9 cellular contexts compared by ENCODE assay signal in the genomic region with DNA sequence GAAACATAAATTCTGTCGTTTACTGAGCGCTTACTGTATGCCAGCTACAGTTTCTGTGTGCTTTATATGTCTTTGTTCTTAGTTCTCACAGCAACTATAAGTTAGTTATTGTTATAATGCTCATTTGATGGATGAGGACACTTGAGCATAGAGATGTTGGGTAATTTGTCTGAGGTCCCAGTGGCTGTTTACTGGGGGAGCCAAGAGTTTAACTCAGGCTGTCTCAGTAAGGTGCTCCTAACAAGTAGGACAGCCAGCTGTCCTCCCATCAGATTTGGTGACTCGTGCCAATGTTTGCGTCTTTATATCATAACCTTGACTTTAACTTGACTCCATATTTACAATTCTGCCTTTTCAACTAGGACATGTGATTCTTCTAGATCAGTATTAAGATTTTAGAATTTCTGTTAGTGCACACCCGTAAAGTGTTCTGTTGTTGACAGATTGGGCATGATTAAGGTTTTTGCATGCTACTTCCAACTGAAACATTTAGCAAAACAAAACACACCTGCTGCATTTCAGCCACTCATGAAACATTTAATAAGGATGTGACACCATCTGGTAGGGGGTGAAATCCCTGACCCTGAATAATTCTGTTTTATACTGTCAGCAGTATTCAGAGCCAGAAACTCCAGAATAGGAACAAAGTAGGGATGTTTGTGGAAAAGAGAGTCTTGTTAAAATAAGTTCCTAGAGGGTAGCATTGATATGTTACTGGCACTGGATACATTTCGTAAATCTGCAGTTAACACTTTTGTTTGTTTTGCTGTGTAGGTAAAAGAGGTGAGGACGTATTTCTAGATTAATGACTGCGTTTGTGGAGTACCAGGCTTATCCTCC. TPM values are rescaled to one million over a fixed set of nuclear protein-coding genes. Genes with fewer than 3 reads are reported as not detected.
A peak's percentile ranks its signal among the peaks of the same experiment; 100 is the strongest.
DNase-seq lines count a peak whose midpoint lies in the region; ATAC-seq and TF ChIP-seq lines count a peak whose summit lies in the region.
"Had no signal": no experiment of that assay in that cellular context is flagged by ENCODE, and none has a peak within 500 bp of the region (broad histone marks: within the 10 kb centered on the region; RNA-seq: fewer than 3 reads in every experiment).

No MANE protein-coding gene starts in this region.

- H3K27ac Mint-ChIP-seq in activated CD4-positive, alpha-beta T cell treated with anti-CD3 and anti-CD28 coated beads, Interleukin-2, amount 10 ng/mL, durations not matched to agents 24 days and 14 days: peak overlapping the region; percentile 19
- H3K27ac Mint-ChIP-seq in endothelial cell (ENCODE audit: unreplicated experiment): no peak overlapping the region

- H3K27me3 Mint-ChIP-seq in activated CD4-positive, alpha-beta T cell treated with anti-CD3 and anti-CD28 coated beads, Interleukin-2, amount 10 ng/mL, durations not matched to agents 24 days and 14 days: peaks cover 3% of the 10 kb centered on the region
- no peaks in the 10 kb centered on the region for H3K27me3 Mint-ChIP-seq in endothelial cell (ENCODE audit: unreplicated experiment)

- peaks cover 45% of the 10 kb centered on the region for H3K36me3 Mint-ChIP-seq in activated CD4-positive, alpha-beta T cell treated with anti-CD3 and anti-CD28 coated beads, Interleukin-2, amount 10 ng/mL, durations not matched to agents 24 days and 14 days (ENCODE audit: low read depth)
- H3K36me3 Mint-ChIP-seq in endothelial cell (ENCODE audit: low read depth, unreplicated experiment): peaks cover 6% of the 10 kb centered on the region

- no peak for TF ChIP-seq CTCF in endothelial cell (IDR thresholded peaks at IDR 0.05; ENCODE audit: unreplicated experiment)
- no peak for TF ChIP-seq CTCF in smooth muscle cell (IDR thresholded peaks at IDR 0.05; ENCODE audit: borderline replicate concordance, insufficient read depth, poor library complexity, severe bottlenecking)
- TF ChIP-seq CTCF in GM10266 (IDR thresholded peaks at IDR 0.05; ENCODE audit: control insufficient read depth, insufficient read depth, low read depth, missing control alignments): no peak

- H3K27ac ChIP-seq in smooth muscle cell (ENCODE audit: low read depth): peak overlapping the region; percentile 87

- H3K9ac ChIP-seq in smooth muscle cell (ENCODE audit: low read depth): no peak overlapping the region

- peaks cover 38% of the 10 kb centered on the region for H3K4me1 Mint-ChIP-seq in activated CD4-positive, alpha-beta T cell treated with anti-CD3 and anti-CD28 coated beads, Interleukin-2, amount 10 ng/mL, durations not matched to agents 24 days and 14 days
- peaks cover 33% of the 10 kb centered on the region for H3K4me1 Mint-ChIP-seq in endothelial cell (ENCODE audit: unreplicated experiment)

- H3K4me1 ChIP-seq in smooth muscle cell (ENCODE audit: low read depth): peaks cover 20% of the 10 kb centered on the region

- 69% methylated on average over 8 of the region's 8 CpGs for WGBS in smooth muscle cell (ENCODE audit: low lambda C conversion rate)

- H4K20me1 ChIP-seq in smooth muscle cell (ENCODE audit: low read depth): peaks cover 55% of the 10 kb centered on the region

- ATAC-seq in GM21737 (IDR thresholded peaks at IDR 0.05; ENCODE audit: unreplicated experiment): no peak

- H3F3A ChIP-seq in smooth muscle cell (ENCODE audit: low read depth): no peaks in the 10 kb centered on the region

- peaks cover 57% of the 10 kb centered on the region for H3K79me2 ChIP-seq in smooth muscle cell (ENCODE audit: low read depth)

- no peaks in the 10 kb centered on the region for H3K9me3 ChIP-seq in smooth muscle cell (replicated peaks; ENCODE audit: low read depth)

- peak overlapping the region; percentile 62 for H3K4me3 Mint-ChIP-seq in activated CD4-positive, alpha-beta T cell treated with anti-CD3 and anti-CD28 coated beads, Interleukin-2, amount 10 ng/mL, durations not matched to agents 24 days and 14 days
- peak overlapping the region; percentile 40 for H3K4me3 Mint-ChIP-seq in endothelial cell (ENCODE audit: unreplicated experiment)

- intact Hi-C loops in activated CD4-positive, alpha-beta T cell treated with anti-CD3 and anti-CD28 coated beads, Interleukin-2, amount 10 ng/mL, durations not matched to agents 24 days and 14 days (cut with micrococcal nuclease): loop anchor here (2.0 kb wide), 1 partner anchor 92 kb away; no protein-coding TSS in a partner anchor

- H3K4me2 ChIP-seq in smooth muscle cell: peak overlapping the region; percentile 84

- peak overlapping the region; percentile 87 for H3K4me3 ChIP-seq in smooth muscle cell

- no peaks in the 10 kb centered on the region for H3K9me3 Mint-ChIP-seq in activated CD4-positive, alpha-beta T cell treated with anti-CD3 and anti-CD28 coated beads, Interleukin-2, amount 10 ng/mL, durations not matched to agents 24 days and 14 days
- no peaks in the 10 kb centered on the region for H3K9me3 Mint-ChIP-seq in endothelial cell (ENCODE audit: unreplicated experiment)

- H2AFZ ChIP-seq in smooth muscle cell (ENCODE audit: low read depth): no peak overlapping the region

- DNase-seq in activated CD4-positive, alpha-beta T cell treated with anti-CD3 and anti-CD28 coated beads, Interleukin-2, amount 10 ng/mL, durations not matched to agents 24 days and 14 days: no peak
- no peak for DNase-seq in activated CD4-positive, alpha-beta T cell treated with anti-CD3 and anti-CD28 coated beads for 48 hours
- peak; percentile 52 for DNase-seq in NCI-H774 (lab: John Stamatoyannopoulos, UW)
- DNase-seq in endothelial cell (ENCODE audit: low spot score): no peak
- DNase-seq in smooth muscle cell (lab: John Stamatoyannopoulos, UW; ENCODE audit: unreplicated experiment): no peak
- no peak for DNase-seq in AG08396 (ENCODE audit: low spot score)
- no peak for DNase-seq in GM10266 (ENCODE audit: extremely low spot score)
- DNase-seq: stimulated activated CD4-positive, alpha-beta T cell treated with anti-CD3 and anti-CD28 coated beads, Interleukin-2, amount 100 ng/mL, for 24 hours had no signal

- H3K36me3 ChIP-seq in smooth muscle cell (ENCODE audit: low read depth): no peaks in the 10 kb centered on the region

- H3K27me3 ChIP-seq in smooth muscle cell (ENCODE audit: low read depth): no peaks in the 10 kb centered on the region

RNA-seq across cellular contexts. Expression of a gene that starts 1.9 kb away (rescaled TPM):
- 98.6 and 99.5 TPM in 2 replicates for total RNA-seq in activated CD4-positive, alpha-beta T cell treated with anti-CD3 and anti-CD28 coated beads, Interleukin-2, amount 10 ng/mL, durations not matched to agents 24 days and 14 days
- total RNA-seq in endothelial cell (ENCODE audit: unreplicated experiment): 71.6 TPM
- total RNA-seq in smooth muscle cell: 179 and 189 TPM in 2 replicates
- polyA plus RNA-seq in smooth muscle cell: 164 and 210 TPM in 2 replicates

RNA-seq across cellular contexts. Expression of a gene that starts 40.7 kb away (rescaled TPM):
- 40.1 and 42.5 TPM in 2 replicates for total RNA-seq in activated CD4-positive, alpha-beta T cell treated with anti-CD3 and anti-CD28 coated beads, Interleukin-2, amount 10 ng/mL, durations not matched to agents 24 days and 14 days
- 44.8 TPM for total RNA-seq in endothelial cell (ENCODE audit: unreplicated experiment)
- 79.0 and 90.9 TPM in 2 replicates for total RNA-seq in smooth muscle cell
- 39.7 and 47.1 TPM in 2 replicates for polyA plus RNA-seq in smooth muscle cell

RNA-seq across cellular contexts. Expression of a gene that starts 40.9 kb away (rescaled TPM):
- total RNA-seq in activated CD4-positive, alpha-beta T cell treated with anti-CD3 and anti-CD28 coated beads, Interleukin-2, amount 10 ng/mL, durations not matched to agents 24 days and 14 days: 6.4 and 6.8 TPM in 2 replicates
- total RNA-seq in endothelial cell (ENCODE audit: unreplicated experiment) (6.7 TPM), smooth muscle cell (2.0 and 3.8 TPM in 2 replicates)
- polyA plus RNA-seq in smooth muscle cell: 1.3 TPM in 2 replicates
